In the genomic region with DNA sequence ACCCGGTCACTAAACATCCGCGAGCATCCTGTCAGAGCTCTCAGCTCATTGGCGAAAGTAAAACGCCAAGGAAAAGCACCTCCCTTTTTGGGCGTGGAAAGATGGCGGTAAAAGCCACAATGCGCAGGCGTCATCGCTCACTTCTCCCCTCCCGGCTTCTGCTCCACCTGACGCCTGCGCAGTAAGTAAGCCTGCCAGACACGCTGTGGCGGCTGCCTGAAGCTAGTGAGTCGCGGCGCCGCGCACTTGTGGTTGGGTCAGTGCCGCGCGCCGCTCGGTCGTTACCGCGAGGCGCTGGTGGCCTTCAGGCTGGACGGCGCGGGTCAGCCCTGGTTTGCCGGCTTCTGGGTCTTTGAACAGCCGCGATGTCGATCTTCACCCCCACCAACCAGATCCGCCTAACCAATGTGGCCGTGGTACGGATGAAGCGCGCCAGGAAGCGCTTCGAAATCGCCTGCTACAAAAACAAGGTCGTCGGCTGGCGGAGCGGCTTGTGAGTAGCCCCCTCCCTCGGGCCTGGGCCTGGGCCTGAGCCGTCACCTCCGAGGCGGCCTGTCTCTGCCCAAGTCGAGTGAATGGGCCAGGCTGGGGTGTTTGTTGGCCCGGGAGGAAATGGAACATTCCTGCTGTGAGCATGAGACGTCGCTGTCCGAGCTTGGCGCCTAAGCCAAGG, we compare ENCODE assay signal across 1 cellular context.
TF ChIP-seq lines count a peak whose summit lies in the region.
"Not testable (repeated sequence)": the region's sequence is repeated elsewhere in the genome, so short reads cannot be mapped to it uniquely, and the experiment has no call there.

No MANE protein-coding gene starts in this region.

TF ChIP-seq in HepG2, 621 proteins besides CTCF, POLR2A, EP300 and RAD21 (continued from another document and continues in another):
- TF ChIP-seq ARID3A (IDR thresholded peaks at IDR 0.05; ENCODE audit: low read depth, low read length) (peak; percentile 80; the same call in 1 of the 2 replicates), BRF2 (CRISPR knock-in tag; IDR thresholded peaks at IDR 0.05) (0 out of 2 replicates have a peak, but pooled peaks have one; percentile 24), RFXAP (CRISPR knock-in tag; IDR thresholded peaks at IDR 0.05; ENCODE audit: borderline replicate concordance) (peak; percentile 66; the same call in 1 of the 2 replicates), ZSCAN25 (CRISPR knock-in tag; IDR thresholded peaks at IDR 0.05) (peak; percentile 44; the same call in 1 of the 2 replicates), KMT2A (CRISPR knock-in tag; IDR thresholded peaks at IDR 0.05) (peak; percentile 64; the same call in 1 of the 2 replicates), POGK (CRISPR knock-in tag; conservative IDR thresholded peaks at IDR 0.05) (0 out of 2 replicates have a peak, but pooled peaks have one; percentile 38), ZNF800 (CRISPR knock-in tag; IDR thresholded peaks at IDR 0.05) (0 out of 2 replicates have a peak, but pooled peaks have one; percentile 29), ZNF414 (CRISPR knock-in tag; IDR thresholded peaks at IDR 0.05) (peak; percentile 44), ZNF501 (CRISPR knock-in tag; IDR thresholded peaks at IDR 0.05) (peak; percentile 68), ARHGAP35 (CRISPR knock-in tag; IDR thresholded peaks at IDR 0.05; ENCODE audit: borderline replicate concordance) (peak; percentile 72; the same call in 1 of the 2 replicates), TFDP1 (CRISPR knock-in tag; IDR thresholded peaks at IDR 0.05; ENCODE audit: borderline replicate concordance) (peak; percentile 49; the same call in 1 of the 2 replicates), ZNF136 (CRISPR knock-in tag; IDR thresholded peaks at IDR 0.05; ENCODE audit: low read depth) (0 out of 2 replicates have a peak, but pooled peaks have one; percentile 69), ARNT2 (CRISPR knock-in tag; IDR thresholded peaks at IDR 0.05; ENCODE audit: low read depth) (peak; percentile 14; the same call in 1 of the 2 replicates), KLF15 (CRISPR knock-in tag; IDR thresholded peaks at IDR 0.05; ENCODE audit: borderline replicate concordance) (0 out of 2 replicates have a peak, but pooled peaks have one; percentile 25), ZFP91 (CRISPR knock-in tag; IDR thresholded peaks at IDR 0.05; ENCODE audit: borderline replicate concordance) (peak; percentile 68; the same call in 1 of the 2 replicates), ZBTB38 (CRISPR knock-in tag; IDR thresholded peaks at IDR 0.05) (peak; percentile 35; the same call in 1 of the 2 replicates), YY1 (IDR thresholded peaks at IDR 0.05; ENCODE audit: insufficient read depth, insufficient replicate concordance, low read depth, low read length) (peak; percentile 90), NFATC3 (CRISPR knock-in tag; IDR thresholded peaks at IDR 0.05) (peak; percentile 79; the same call in 1 of the 2 replicates), ZNF280B (CRISPR knock-in tag; IDR thresholded peaks at IDR 0.05; ENCODE audit: borderline replicate concordance) (peak; percentile 73; the same call in 1 of the 2 replicates), MIER3 (CRISPR knock-in tag; IDR thresholded peaks at IDR 0.05; ENCODE audit: borderline replicate concordance) (0 out of 2 replicates have a peak, but pooled peaks have one; percentile 31), CBFB (CRISPR knock-in tag; IDR thresholded peaks at IDR 0.05) (0 out of 2 replicates have a peak, but pooled peaks have one; percentile 45), HOXA5 (CRISPR knock-in tag; IDR thresholded peaks at IDR 0.05) (peak; percentile 54; the same call in 1 of the 2 replicates), SPEN (CRISPR knock-in tag; IDR thresholded peaks at IDR 0.05; ENCODE audit: low read depth) (peak; percentile 29; the same call in 1 of the 2 replicates), ZMYM4 (CRISPR knock-in tag; IDR thresholded peaks at IDR 0.05) (peak; percentile 1; the same call in 1 of the 2 replicates), SP1 (CRISPR knock-in tag; IDR thresholded peaks at IDR 0.05) (peak; percentile 71), NFYB (CRISPR knock-in tag; IDR thresholded peaks at IDR 0.05) (peak; percentile 78), ZNF619 (CRISPR knock-in tag; IDR thresholded peaks at IDR 0.05) (0 out of 2 replicates have a peak, but pooled peaks have one; percentile 23), ASH2L (IDR thresholded peaks at IDR 0.05; ENCODE audit: insufficient read length, low read depth, low read length) (peak; percentile 40), KAT8 (CRISPR knock-in tag; IDR thresholded peaks at IDR 0.05) (peak; percentile 86), IRX3 (CRISPR knock-in tag; IDR thresholded peaks at IDR 0.05; ENCODE audit: borderline replicate concordance, low read depth) (0 out of 2 replicates have a peak, but pooled peaks have one; percentile 38)
- TF ChIP-seq, protein P1, sequence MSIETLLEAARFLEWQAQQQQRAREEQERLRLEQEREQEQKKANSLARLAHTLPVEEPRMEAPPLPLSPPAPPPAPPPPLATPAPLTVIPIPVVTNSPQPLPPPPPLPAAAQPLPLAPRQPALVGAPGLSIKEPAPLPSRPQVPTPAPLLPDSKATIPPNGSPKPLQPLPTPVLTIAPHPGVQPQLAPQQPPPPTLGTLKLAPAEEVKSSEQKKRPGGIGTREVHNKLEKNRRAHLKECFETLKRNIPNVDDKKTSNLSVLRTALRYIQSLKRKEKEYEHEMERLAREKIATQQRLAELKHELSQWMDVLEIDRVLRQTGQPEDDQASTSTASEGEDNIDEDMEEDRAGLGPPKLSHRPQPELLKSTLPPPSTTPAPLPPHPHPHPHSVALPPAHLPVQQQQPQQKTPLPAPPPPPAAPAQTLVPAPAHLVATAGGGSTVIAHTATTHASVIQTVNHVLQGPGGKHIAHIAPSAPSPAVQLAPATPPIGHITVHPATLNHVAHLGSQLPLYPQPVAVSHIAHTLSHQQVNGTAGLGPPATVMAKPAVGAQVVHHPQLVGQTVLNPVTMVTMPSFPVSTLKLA (IDR thresholded peaks at IDR 0.05), result peak; percentile 40; the same call in 1 of the 2 replicates
- TF ChIP-seq, protein P2, sequence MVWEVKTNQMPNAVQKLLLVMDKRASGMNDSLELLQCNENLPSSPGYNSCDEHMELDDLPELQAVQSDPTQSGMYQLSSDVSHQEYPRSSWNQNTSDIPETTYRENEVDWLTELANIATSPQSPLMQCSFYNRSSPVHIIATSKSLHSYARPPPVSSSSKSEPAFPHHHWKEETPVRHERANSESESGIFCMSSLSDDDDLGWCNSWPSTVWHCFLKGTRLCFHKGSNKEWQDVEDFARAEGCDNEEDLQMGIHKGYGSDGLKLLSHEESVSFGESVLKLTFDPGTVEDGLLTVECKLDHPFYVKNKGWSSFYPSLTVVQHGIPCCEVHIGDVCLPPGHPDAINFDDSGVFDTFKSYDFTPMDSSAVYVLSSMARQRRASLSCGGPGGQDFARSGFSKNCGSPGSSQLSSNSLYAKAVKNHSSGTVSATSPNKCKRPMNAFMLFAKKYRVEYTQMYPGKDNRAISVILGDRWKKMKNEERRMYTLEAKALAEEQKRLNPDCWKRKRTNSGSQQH (CRISPR knock-in tag; IDR thresholded peaks at IDR 0.05; ENCODE audit: low read depth), result 0 out of 2 replicates have a peak, but pooled peaks have one; percentile 55
- TF ChIP-seq, protein P3, sequence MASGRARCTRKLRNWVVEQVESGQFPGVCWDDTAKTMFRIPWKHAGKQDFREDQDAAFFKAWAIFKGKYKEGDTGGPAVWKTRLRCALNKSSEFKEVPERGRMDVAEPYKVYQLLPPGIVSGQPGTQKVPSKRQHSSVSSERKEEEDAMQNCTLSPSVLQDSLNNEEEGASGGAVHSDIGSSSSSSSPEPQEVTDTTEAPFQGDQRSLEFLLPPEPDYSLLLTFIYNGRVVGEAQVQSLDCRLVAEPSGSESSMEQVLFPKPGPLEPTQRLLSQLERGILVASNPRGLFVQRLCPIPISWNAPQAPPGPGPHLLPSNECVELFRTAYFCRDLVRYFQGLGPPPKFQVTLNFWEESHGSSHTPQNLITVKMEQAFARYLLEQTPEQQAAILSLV (CRISPR knock-in tag; IDR thresholded peaks at IDR 0.05; ENCODE audit: borderline replicate concordance), result peak; percentile 41; the same call in 1 of the 2 replicates
- TF ChIP-seq, protein P4, sequence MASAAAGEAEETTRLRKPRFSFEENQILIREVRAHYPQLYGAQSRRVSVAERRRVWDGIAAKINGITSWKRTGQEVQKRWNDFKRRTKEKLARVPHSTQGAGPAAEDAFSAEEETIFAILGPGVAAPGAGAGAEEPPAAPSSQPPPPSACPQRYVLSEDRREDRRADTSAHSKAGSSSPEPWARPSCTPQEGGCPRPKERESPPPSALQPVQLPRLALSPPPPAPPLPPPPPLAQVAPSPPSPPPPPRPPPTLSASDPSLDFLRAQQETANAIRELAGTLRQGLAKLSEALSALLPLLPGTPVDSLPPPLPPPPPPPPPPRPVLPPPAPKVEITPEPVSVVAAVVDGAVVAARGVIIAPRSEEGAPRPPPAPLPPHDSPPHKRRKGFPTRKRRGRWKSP (CRISPR knock-in tag; IDR thresholded peaks at IDR 0.05), result peak; percentile 72
- TF ChIP-seq SP1 (IDR thresholded peaks at IDR 0.05), result not testable (repeated sequence)
